1 cellular context compared by ENCODE assay signal in the genomic region with DNA sequence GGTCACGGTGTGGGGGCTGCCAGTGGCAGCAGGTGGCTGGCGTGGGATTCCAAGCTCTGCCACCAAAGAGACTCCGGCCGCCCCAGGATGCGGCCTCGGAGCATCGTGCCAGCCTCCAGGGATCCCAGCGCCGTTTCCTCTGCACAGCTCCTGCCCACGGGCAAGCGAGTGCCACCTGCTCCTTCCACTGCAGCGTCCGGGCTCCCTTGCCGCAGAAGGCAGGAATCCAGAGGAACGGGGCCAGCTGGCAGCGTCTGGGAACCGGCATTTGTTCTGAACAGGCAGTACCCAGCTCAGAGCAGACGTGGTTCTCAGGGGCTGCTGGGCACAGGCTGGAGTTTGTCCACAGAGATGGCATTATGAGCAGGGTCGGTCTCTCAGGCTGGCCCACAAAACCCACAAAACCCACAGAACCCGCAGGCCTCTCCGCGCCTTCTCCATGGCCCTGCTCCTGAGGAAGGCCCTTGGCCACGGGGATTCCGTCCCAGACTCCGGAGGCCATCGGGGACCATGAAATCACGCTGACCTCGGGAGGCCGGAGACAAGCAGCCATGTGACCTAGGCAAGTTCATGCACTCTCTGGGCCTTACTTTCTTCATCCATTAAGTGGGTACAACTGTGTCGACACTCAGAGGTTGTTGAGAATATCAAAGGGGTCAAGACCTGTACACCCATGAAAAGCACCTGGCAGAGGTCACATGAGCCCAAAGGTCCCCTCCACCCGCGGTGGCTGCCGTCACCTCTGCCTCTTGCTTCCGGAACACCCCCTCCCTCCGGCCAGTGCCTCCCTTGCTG.
TF ChIP-seq lines count a peak whose summit lies in the region.

No MANE protein-coding gene starts in this region.

TF ChIP-seq in WTC11, 78 proteins besides CTCF, POLR2A, EP300 and RAD21 (continued from another document):
- TF ChIP-seq, protein P1, sequence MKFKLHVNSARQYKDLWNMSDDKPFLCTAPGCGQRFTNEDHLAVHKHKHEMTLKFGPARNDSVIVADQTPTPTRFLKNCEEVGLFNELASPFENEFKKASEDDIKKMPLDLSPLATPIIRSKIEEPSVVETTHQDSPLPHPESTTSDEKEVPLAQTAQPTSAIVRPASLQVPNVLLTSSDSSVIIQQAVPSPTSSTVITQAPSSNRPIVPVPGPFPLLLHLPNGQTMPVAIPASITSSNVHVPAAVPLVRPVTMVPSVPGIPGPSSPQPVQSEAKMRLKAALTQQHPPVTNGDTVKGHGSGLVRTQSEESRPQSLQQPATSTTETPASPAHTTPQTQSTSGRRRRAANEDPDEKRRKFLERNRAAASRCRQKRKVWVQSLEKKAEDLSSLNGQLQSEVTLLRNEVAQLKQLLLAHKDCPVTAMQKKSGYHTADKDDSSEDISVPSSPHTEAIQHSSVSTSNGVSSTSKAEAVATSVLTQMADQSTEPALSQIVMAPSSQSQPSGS (CRISPR knock-in tag; IDR thresholded peaks at IDR 0.05; ENCODE audit: borderline replicate concordance, low read depth) = no peak
- TF ChIP-seq, protein P2, sequence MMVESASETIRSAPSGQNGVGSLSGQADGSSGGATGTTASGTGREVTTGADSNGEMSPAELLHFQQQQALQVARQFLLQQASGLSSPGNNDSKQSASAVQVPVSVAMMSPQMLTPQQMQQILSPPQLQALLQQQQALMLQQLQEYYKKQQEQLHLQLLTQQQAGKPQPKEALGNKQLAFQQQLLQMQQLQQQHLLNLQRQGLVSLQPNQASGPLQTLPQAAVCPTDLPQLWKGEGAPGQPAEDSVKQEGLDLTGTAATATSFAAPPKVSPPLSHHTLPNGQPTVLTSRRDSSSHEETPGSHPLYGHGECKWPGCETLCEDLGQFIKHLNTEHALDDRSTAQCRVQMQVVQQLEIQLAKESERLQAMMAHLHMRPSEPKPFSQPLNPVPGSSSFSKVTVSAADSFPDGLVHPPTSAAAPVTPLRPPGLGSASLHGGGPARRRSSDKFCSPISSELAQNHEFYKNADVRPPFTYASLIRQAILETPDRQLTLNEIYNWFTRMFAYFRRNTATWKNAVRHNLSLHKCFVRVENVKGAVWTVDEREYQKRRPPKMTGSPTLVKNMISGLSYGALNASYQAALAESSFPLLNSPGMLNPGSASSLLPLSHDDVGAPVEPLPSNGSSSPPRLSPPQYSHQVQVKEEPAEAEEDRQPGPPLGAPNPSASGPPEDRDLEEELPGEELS (CRISPR knock-in tag; IDR thresholded peaks at IDR 0.05) = no peak
- TF ChIP-seq KAT7 (CRISPR knock-in tag; IDR thresholded peaks at IDR 0.05; ENCODE audit: borderline replicate concordance) = no peak
- TF ChIP-seq, protein P3, sequence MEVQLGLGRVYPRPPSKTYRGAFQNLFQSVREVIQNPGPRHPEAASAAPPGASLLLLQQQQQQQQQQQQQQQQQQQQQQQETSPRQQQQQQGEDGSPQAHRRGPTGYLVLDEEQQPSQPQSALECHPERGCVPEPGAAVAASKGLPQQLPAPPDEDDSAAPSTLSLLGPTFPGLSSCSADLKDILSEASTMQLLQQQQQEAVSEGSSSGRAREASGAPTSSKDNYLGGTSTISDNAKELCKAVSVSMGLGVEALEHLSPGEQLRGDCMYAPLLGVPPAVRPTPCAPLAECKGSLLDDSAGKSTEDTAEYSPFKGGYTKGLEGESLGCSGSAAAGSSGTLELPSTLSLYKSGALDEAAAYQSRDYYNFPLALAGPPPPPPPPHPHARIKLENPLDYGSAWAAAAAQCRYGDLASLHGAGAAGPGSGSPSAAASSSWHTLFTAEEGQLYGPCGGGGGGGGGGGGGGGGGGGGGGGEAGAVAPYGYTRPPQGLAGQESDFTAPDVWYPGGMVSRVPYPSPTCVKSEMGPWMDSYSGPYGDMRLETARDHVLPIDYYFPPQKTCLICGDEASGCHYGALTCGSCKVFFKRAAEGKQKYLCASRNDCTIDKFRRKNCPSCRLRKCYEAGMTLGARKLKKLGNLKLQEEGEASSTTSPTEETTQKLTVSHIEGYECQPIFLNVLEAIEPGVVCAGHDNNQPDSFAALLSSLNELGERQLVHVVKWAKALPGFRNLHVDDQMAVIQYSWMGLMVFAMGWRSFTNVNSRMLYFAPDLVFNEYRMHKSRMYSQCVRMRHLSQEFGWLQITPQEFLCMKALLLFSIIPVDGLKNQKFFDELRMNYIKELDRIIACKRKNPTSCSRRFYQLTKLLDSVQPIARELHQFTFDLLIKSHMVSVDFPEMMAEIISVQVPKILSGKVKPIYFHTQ (CRISPR knock-in tag; IDR thresholded peaks at IDR 0.05) = no peak
